In genomic region chr12:59041241-59042121, GRCh38 we compare ENCODE assay signal across 8 cellular contexts.
DNase-seq lines count a peak whose midpoint lies in the region; FAIRE-seq and TF ChIP-seq lines count a peak whose summit lies in the region.

No MANE protein-coding gene starts in this region.

- peak overlapping the region; percentile 72 for H3K4me3 Mint-ChIP-seq in astrocyte (ENCODE audit: unreplicated experiment)
- no peak overlapping the region for H3K4me3 Mint-ChIP-seq in activated naive CD8-positive, alpha-beta T cell treated with anti-CD3 and anti-CD28 coated beads for 36 hours

- H2AFZ ChIP-seq in astrocyte (ENCODE audit: low read depth, low read length), result peak overlapping the region; percentile 22

- no peaks in the 10 kb centered on the region for H3K9me3 Mint-ChIP-seq in astrocyte (ENCODE audit: unreplicated experiment)
- H3K9me3 Mint-ChIP-seq in activated naive CD8-positive, alpha-beta T cell treated with anti-CD3 and anti-CD28 coated beads for 36 hours, result no peaks in the 10 kb centered on the region

- H4K20me1 ChIP-seq in astrocyte (ENCODE audit: insufficient read depth, low read length), result no peaks in the 10 kb centered on the region

- H3K4me1 ChIP-seq in HEK293 (ENCODE audit: control insufficient read depth, insufficient read depth, low read length) (peaks cover 15% of the 10 kb centered on the region), astrocyte (ENCODE audit: insufficient read depth, low read length) (peaks cover 38% of the 10 kb centered on the region)

- no peaks in the 10 kb centered on the region for H3K36me3 Mint-ChIP-seq in astrocyte (ENCODE audit: low read depth, unreplicated experiment)
- no peaks in the 10 kb centered on the region for H3K36me3 Mint-ChIP-seq in activated naive CD8-positive, alpha-beta T cell treated with anti-CD3 and anti-CD28 coated beads for 36 hours

- no peaks in the 10 kb centered on the region for H3K27me3 ChIP-seq in astrocyte (ENCODE audit: insufficient read depth, low read length)

- H3K27me3 Mint-ChIP-seq in astrocyte (ENCODE audit: low read depth, unreplicated experiment), result no peaks in the 10 kb centered on the region
- no peaks in the 10 kb centered on the region for H3K27me3 Mint-ChIP-seq in activated naive CD8-positive, alpha-beta T cell treated with anti-CD3 and anti-CD28 coated beads for 36 hours

- H3K4me2 ChIP-seq in astrocyte (ENCODE audit: low read length), result peak overlapping the region; percentile 78

- FAIRE-seq in astrocyte (lab: Jason Lieb, UNC), result peak; percentile 96
- FAIRE-seq in GM12892 (lab: Jason Lieb, UNC), result no peak

- H3K27ac ChIP-seq in HEK293 (ENCODE audit: extremely low read depth, low read depth, low read length) (no peak overlapping the region), astrocyte (ENCODE audit: low read depth, low read length) (peak overlapping the region; percentile 98), skin epidermis (peak overlapping the region in 19 of 21 experiments; percentile 1 to 88 (median 59))

- no peak for TF ChIP-seq POLR2A in GM12892 (IDR thresholded peaks at IDR 0.05; ENCODE audit: low read depth, low read length)

- no peaks in the 10 kb centered on the region for H3K79me2 ChIP-seq in astrocyte (ENCODE audit: insufficient read depth, low read length)

- CTCF ChIA-PET in HEK293 (lab: Yijun Ruan, JAX), result interaction anchor here (1.0 kb wide), 1 partner anchor 13 kb away, joined by 3 read pairs; no protein-coding TSS in a partner anchor

- POLR2A ChIA-PET in HEK293 (lab: Yijun Ruan, JAX), result interaction anchor here (0.6 kb wide), 1 partner anchor 13 kb away, joined by 3 read pairs; no protein-coding TSS in a partner anchor

- H3K9ac ChIP-seq in astrocyte (ENCODE audit: low read length), result peak overlapping the region; percentile 82

- peaks cover 71% of the 10 kb centered on the region for H3K4me1 Mint-ChIP-seq in astrocyte (ENCODE audit: low read depth, unreplicated experiment)
- no peaks in the 10 kb centered on the region for H3K4me1 Mint-ChIP-seq in activated naive CD8-positive, alpha-beta T cell treated with anti-CD3 and anti-CD28 coated beads for 36 hours

- H3K9me3 ChIP-seq in HEK293 (ENCODE audit: control insufficient read depth, insufficient read depth, low read depth, low read length) (no peaks in the 10 kb centered on the region), astrocyte (ENCODE audit: insufficient read depth, low read depth, low read length) (no peaks in the 10 kb centered on the region)

- peak overlapping the region; percentile 100 for H3K27ac Mint-ChIP-seq in astrocyte (ENCODE audit: unreplicated experiment)
- no peak overlapping the region for H3K27ac Mint-ChIP-seq in activated naive CD8-positive, alpha-beta T cell treated with anti-CD3 and anti-CD28 coated beads for 36 hours

- peak; percentile 95 for DNase-seq in astrocyte (ENCODE audit: low read depth)
- peak; percentile 62 for DNase-seq in glomerular endothelial cell (ENCODE audit: extremely low read depth, low read depth, low spot score)
- no peak for DNase-seq in activated effector memory CD4-positive, alpha-beta T cell treated with Interleukin-2 at 50 U/mL for 16 hours
- no peak for DNase-seq in NCI-H1048 (lab: John Stamatoyannopoulos, UW)
- no peak for DNase-seq in GM12892 (ENCODE audit: insufficient read length)
- DNase-seq in activated naive CD8-positive, alpha-beta T cell treated with anti-CD3 and anti-CD28 coated beads for 36 hours, result no peak

- TF ChIP-seq CTCF in HEK293 (tag by site-specific recombination; IDR thresholded peaks at IDR 0.05), result no peak
- no peak for TF ChIP-seq CTCF in astrocyte (IDR thresholded peaks at IDR 0.05; ENCODE audit: insufficient read depth, low read depth, low read length)

- H3K4me3 ChIP-seq in HEK293 (ENCODE audit: low read depth, low read length) (no peak overlapping the region; the same call in 1 of the 2 replicates), astrocyte (ENCODE audit: insufficient read depth, low read depth, low read length) (peak overlapping the region; percentile 25), skin epidermis (no peak overlapping the region)

- no peaks in the 10 kb centered on the region for H3K36me3 ChIP-seq in HEK293 (ENCODE audit: control insufficient read depth in 2 of 2, insufficient read depth in 1 of 2, low read length in 2 of 2)
- H3K36me3 ChIP-seq in astrocyte (ENCODE audit: insufficient read depth, low read length), result no peaks in the 10 kb centered on the region

TF ChIP-seq in HEK293, 187 proteins besides CTCF, POLR2A, EP300 and RAD21 (continues in another document):
- TF ChIP-seq TSHZ1 (tag by site-specific recombination; IDR thresholded peaks at IDR 0.05; ENCODE audit: borderline replicate concordance) (peak; percentile 20; the same call in 1 of the 2 replicates), ZNF24 (tag by site-specific recombination; IDR thresholded peaks at IDR 0.05) (0 out of 2 replicates have a peak, but pooled peaks have one; percentile 63), PRDM6 (tag by site-specific recombination; IDR thresholded peaks at IDR 0.05) (peak; percentile 89), ZNF510 (tag by site-specific recombination; IDR thresholded peaks at IDR 0.05; ENCODE audit: insufficient replicate concordance) (no peak), OSR2 (tag by site-specific recombination; IDR thresholded peaks at IDR 0.05) (0 out of 2 replicates have a peak, but pooled peaks have one; percentile 38), ZFP41 (tag by site-specific recombination; IDR thresholded peaks at IDR 0.05; ENCODE audit: borderline replicate concordance) (no peak), ZNF629 (tag by site-specific recombination; IDR thresholded peaks at IDR 0.05) (0 out of 2 replicates have a peak, but pooled peaks have one; percentile 14), ZSCAN30 (tag by site-specific recombination; IDR thresholded peaks at IDR 0.05) (no peak), GLI2 (tag by site-specific recombination; IDR thresholded peaks at IDR 0.05; ENCODE audit: borderline replicate concordance, low read depth) (no peak), ZNF585B (tag by site-specific recombination; IDR thresholded peaks at IDR 0.05) (0 out of 2 replicates have a peak, but pooled peaks have one; percentile 12), ZNF292 (tag by site-specific recombination; IDR thresholded peaks at IDR 0.05; ENCODE audit: borderline replicate concordance, low read depth) (no peak), ZNF48 (tag by site-specific recombination; IDR thresholded peaks at IDR 0.05) (no peak), ZNF114 (tag by site-specific recombination; IDR thresholded peaks at IDR 0.05) (no peak), ZEB2 (tag by site-specific recombination; IDR thresholded peaks at IDR 0.05) (no peak), ZNF660 (tag by site-specific recombination; IDR thresholded peaks at IDR 0.05) (no peak), ZBTB48 (tag by site-specific recombination; IDR thresholded peaks at IDR 0.05) (no peak), ZNF837 (tag by site-specific recombination; IDR thresholded peaks at IDR 0.05) (no peak), ZNF792 (tag by site-specific recombination; IDR thresholded peaks at IDR 0.05) (no peak)

Comparison
In these comparisons a context has a peak if more than half of its experiments do, and no peak if none do; other contexts are left out.
1. DNase-seq: peak in astrocyte (single experiment) and glomerular endothelial cell (single experiment); none in activated effector memory CD4-positive, alpha-beta T cell treated with Interleukin-2 at 50 U/mL for 16 hours (single experiment), NCI-H1048 (single experiment), GM12892 (single experiment) and activated naive CD8-positive, alpha-beta T cell treated with anti-CD3 and anti-CD28 coated beads for 36 hours (single experiment).